In the genomic region with DNA sequence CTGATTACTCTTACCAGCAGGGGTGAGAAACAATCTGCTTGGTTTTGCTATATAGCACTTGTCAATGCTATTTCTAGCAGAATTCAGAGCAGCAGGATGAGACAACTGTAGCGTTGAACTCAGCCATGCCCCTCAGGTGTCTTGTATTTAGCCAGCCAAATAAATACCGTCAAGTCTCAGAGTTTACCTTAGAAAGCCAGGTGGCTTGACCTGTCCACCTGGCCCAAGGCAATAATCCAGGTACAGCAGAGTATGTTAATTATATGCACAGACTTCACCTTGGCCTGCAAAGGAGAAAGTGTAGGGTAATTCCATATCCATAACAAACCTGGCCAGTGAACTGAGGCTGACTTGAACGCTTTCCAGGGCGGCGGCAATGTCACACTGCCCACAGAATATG, we compare ENCODE assay signal across 16 cellular contexts.
DNase-seq lines count a peak whose midpoint lies in the region; TF ChIP-seq lines count a peak whose summit lies in the region.
"Had no signal": no experiment of that assay in that cellular context is flagged by ENCODE, and none has a peak within 500 bp of the region (broad histone marks: within the 10 kb centered on the region; RNA-seq: fewer than 3 reads in every experiment).

No MANE protein-coding gene starts in this region.

- no peak for TF ChIP-seq CTCF in MCF 10A (IDR thresholded peaks at IDR 0.05; ENCODE audit: unreplicated experiment)
- TF ChIP-seq CTCF in right atrium auricular region (IDR thresholded peaks at IDR 0.05) = no peak
- TF ChIP-seq CTCF in type B pancreatic cell (conservative IDR thresholded peaks at IDR 0.05) = no peak

- H3K9me3 ChIP-seq in neuron (ENCODE audit: low read length) = no peaks in the 10 kb centered on the region
- H3K9me3 ChIP-seq in right atrium auricular region = no peaks in the 10 kb centered on the region
- H3K9me3 ChIP-seq: A549, Caco-2 had no signal

- H3K27me3 ChIP-seq in neuron (ENCODE audit: insufficient read depth, low read length) = no peaks in the 10 kb centered on the region
- no peaks in the 10 kb centered on the region for H3K27me3 ChIP-seq in right atrium auricular region

- H3K9me3 Mint-ChIP-seq in MCF 10A (ENCODE audit: unreplicated experiment) (no peaks in the 10 kb centered on the region), type B pancreatic cell (no peaks in the 10 kb centered on the region)

- H3K4me1 ChIP-seq in neuron (ENCODE audit: insufficient read depth, low read length) (no peaks in the 10 kb centered on the region), right atrium auricular region (no peaks in the 10 kb centered on the region)
- H3K4me1 ChIP-seq: A549, Caco-2 had no signal

- in situ Hi-C loops in T47D (cut with HindIII; ENCODE audit: low pct_unique_long_range_greater_than_20kb, low sequenced_read_pairs) = no loop called here

- H3K4me3 ChIP-seq in neuron (ENCODE audit: low read length) (no peak overlapping the region), right atrium auricular region (no peak overlapping the region)
- H3K4me3 ChIP-seq: A549 had no signal

- no peak overlapping the region for H3K27ac ChIP-seq in right atrium auricular region
- H3K27ac ChIP-seq: 22Rv1, A549, C4-2B had no signal

- H3K36me3 ChIP-seq in neuron (ENCODE audit: insufficient read depth, low read length) = no peaks in the 10 kb centered on the region
- no peaks in the 10 kb centered on the region for H3K36me3 ChIP-seq in right atrium auricular region

- DNase-seq in T47D (ENCODE audit: low read depth in 1 of 2, low spot score in 1 of 2) = peak; percentile 3 to 87
- DNase-seq in MCF 10A (ENCODE audit: unreplicated experiment) = no peak
- peak; percentile 82 for DNase-seq in cerebellum (ENCODE audit: low spot score)
- DNase-seq in right atrium auricular region (ENCODE audit: low spot score) = no peak
- no peak for DNase-seq in type B pancreatic cell (ENCODE audit: extremely low spot score, unreplicated experiment)
- DNase-seq in T-helper 9 cell = no peak
- DNase-seq: AML-193; Caco-2; CD4-positive, alpha-beta T cell; GDM1; HCEC 1CT; IMR-90 had no signal

- H3K27ac Mint-ChIP-seq in MCF 10A (ENCODE audit: low read depth, unreplicated experiment) (no peak overlapping the region), type B pancreatic cell (no peak overlapping the region)
- H3K27ac Mint-ChIP-seq: CD4-positive, alpha-beta T cell had no signal

- POLR2A ChIA-PET in MCF 10A (lab: Yijun Ruan, JAX) = no interaction called here

- BruUV-seq in MCF 10A (replicated peaks; lab: Mats Ljungman, UMichigan) = no TSS peak

- H3K27me3 Mint-ChIP-seq in MCF 10A (ENCODE audit: insufficient read depth, unreplicated experiment) = no peaks in the 10 kb centered on the region
- H3K27me3 Mint-ChIP-seq in type B pancreatic cell = no peaks in the 10 kb centered on the region
- H3K27me3 Mint-ChIP-seq: CD4-positive, alpha-beta T cell had no signal

- CTCF ChIA-PET in MCF 10A (lab: Yijun Ruan, JAX) = no interaction called here

- intact Hi-C loops in MCF 10A (cut with micrococcal nuclease) = no loop called here

- H3K36me3 Mint-ChIP-seq in MCF 10A (ENCODE audit: insufficient read depth, unreplicated experiment) = no peaks in the 10 kb centered on the region
- H3K36me3 Mint-ChIP-seq in type B pancreatic cell = no peaks in the 10 kb centered on the region

- peak overlapping the region; percentile 76 for H2AFZ ChIP-seq in neuron (ENCODE audit: low read depth, low read length)

- H3K4me1 Mint-ChIP-seq in MCF 10A (ENCODE audit: insufficient read depth, unreplicated experiment) (no peaks in the 10 kb centered on the region), type B pancreatic cell (ENCODE audit: unreplicated experiment) (peaks cover 13% of the 10 kb centered on the region)

- no peak overlapping the region for H3K4me3 Mint-ChIP-seq in MCF 10A (ENCODE audit: unreplicated experiment)
- H3K4me3 Mint-ChIP-seq in type B pancreatic cell = no peak overlapping the region
- H3K4me3 Mint-ChIP-seq: CD4-positive, alpha-beta T cell had no signal

Comparison
In these comparisons a context has a peak if more than half of its experiments do, and no peak if none do; other contexts are left out.
1. DNase-seq: peak in T47D (2 of 2) and cerebellum (single experiment); none in MCF 10A (single experiment), right atrium auricular region (single experiment), type B pancreatic cell (single experiment) and T-helper 9 cell (single experiment).